In genomic region chr12:71465794-71466193, GRCh38 we compare ENCODE assay signal across 16 cellular contexts. TPM values are rescaled to one million over a fixed set of nuclear protein-coding genes. Genes with fewer than 3 reads are reported as not detected.
DNase-seq lines count a peak whose midpoint lies in the region; ATAC-seq and TF ChIP-seq lines count a peak whose summit lies in the region.
"Had no signal": no experiment of that assay in that cellular context is flagged by ENCODE, and none has a peak within 500 bp of the region (broad histone marks: within the 10 kb centered on the region; RNA-seq: fewer than 3 reads in every experiment).

No MANE protein-coding gene starts in this region.

- in situ Hi-C loops in KBM-7 (cut with MboI; ENCODE audit: low pct_unique_long_range_greater_than_20kb, low sequenced_read_pairs): no loop called here

- H3K9me3 Mint-ChIP-seq in osteocyte (ENCODE audit: unreplicated experiment): no peaks in the 10 kb centered on the region
- H3K9me3 Mint-ChIP-seq: HFFc6 had no signal

- ATAC-seq in GM19351 (IDR thresholded peaks at IDR 0.05; ENCODE audit: unreplicated experiment): no peak
- ATAC-seq: HepG2, T-helper 17 cell had no signal

- peak overlapping the region; percentile 47 for H3K27ac Mint-ChIP-seq in osteocyte (ENCODE audit: unreplicated experiment)
- H3K27ac Mint-ChIP-seq: HFFc6, T-helper 17 cell had no signal

- H3K36me3 Mint-ChIP-seq in osteocyte (ENCODE audit: unreplicated experiment): peaks cover 17% of the 10 kb centered on the region

- peaks cover 55% of the 10 kb centered on the region for H3K4me1 Mint-ChIP-seq in osteocyte (ENCODE audit: unreplicated experiment)

- no peak for TF ChIP-seq CTCF in osteocyte (IDR thresholded peaks at IDR 0.05)

- H3K4me3 Mint-ChIP-seq in osteocyte (ENCODE audit: unreplicated experiment): no peak overlapping the region
- H3K4me3 Mint-ChIP-seq: HFFc6, T-helper 17 cell had no signal

- H3K27me3 Mint-ChIP-seq in osteocyte (ENCODE audit: unreplicated experiment): no peaks in the 10 kb centered on the region

- DNase-seq in NCI-H748 (lab: John Stamatoyannopoulos, UW; ENCODE audit: unreplicated experiment): peak; percentile 65
- no peak for DNase-seq in NCI-H748 treated with DMSO at 0.1 percent for 48 hours (lab: John Stamatoyannopoulos, UW)
- DNase-seq in HUDEP-2 (lab: John Stamatoyannopoulos, UW; ENCODE audit: unreplicated experiment in 76 of 76): peak in 49 of 76 experiments; percentile 1 to 80 (median 23)
- peak; percentile 87 for DNase-seq in NCI-H345 treated with DMSO at 0.1 percent for 48 hours (lab: John Stamatoyannopoulos, UW; ENCODE audit: unreplicated experiment)
- DNase-seq in osteocyte (ENCODE audit: extremely low spot score, unreplicated experiment): no peak
- no peak for DNase-seq in KBM-7
- DNase-seq: EL, HFFc6, Kasumi-1, NCI-H1436 treated with DMSO at 0.1 percent for 48 hours, NCI-H524 treated with DMSO at 0.1 percent for 48 hours, Peyer's patch, Right ventricle myocardium superior, T-helper 17 cell had no signal

RNA-seq across cellular contexts. Expression of gene LGR5, which starts 26.2 kb away (rescaled TPM):
- total RNA-seq in osteocyte: 55.8 and 56.4 TPM in 2 replicates
- total RNA-seq: HFFc6, Right ventricle myocardium superior, T-helper 17 cell had no signal

Comparison
In these comparisons a context has a peak if more than half of its experiments do, and no peak if none do; other contexts are left out.
1. DNase-seq: peak in NCI-H748 (single experiment), HUDEP-2 (49 of 76) and NCI-H345 treated with DMSO at 0.1 percent for 48 hours (single experiment); none in NCI-H748 treated with DMSO at 0.1 percent for 48 hours (single experiment), osteocyte (single experiment) and KBM-7 (single experiment).